Comparison of ENCODE assay signal across 23 cellular contexts in the genomic region with DNA sequence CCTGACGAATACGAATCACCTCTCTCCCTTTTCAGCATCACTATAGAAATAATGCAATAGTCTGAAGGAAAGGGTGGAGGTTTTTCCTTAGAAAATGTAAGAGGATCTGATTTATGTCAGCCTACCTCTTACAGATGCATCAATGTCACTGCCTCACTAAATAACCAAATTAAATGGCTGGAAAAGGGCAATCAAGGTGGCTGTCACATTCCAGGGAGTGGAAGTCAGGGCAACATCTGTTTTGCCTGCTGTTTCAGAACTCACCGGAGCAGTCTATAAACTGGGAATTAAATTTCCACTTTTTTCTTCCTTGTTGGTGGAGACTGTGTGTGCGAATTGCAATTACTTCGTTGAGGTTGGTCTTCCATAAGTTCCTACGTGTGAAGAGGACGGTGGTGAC.
DNase-seq lines count a peak whose midpoint lies in the region; ATAC-seq and TF ChIP-seq lines count a peak whose summit lies in the region.
"Had no signal": no experiment of that assay in that cellular context is flagged by ENCODE, and none has a peak within 500 bp of the region (broad histone marks: within the 10 kb centered on the region; RNA-seq: fewer than 3 reads in every experiment).

No MANE protein-coding gene starts in this region.

- H3K9ac ChIP-seq in neural cell (ENCODE audit: low read length) (no peak overlapping the region), colonic mucosa (ENCODE audit: low read depth in 2 of 2, low read length in 2 of 2) (no peak overlapping the region)
- H3K9ac ChIP-seq: BLaER1 treated with 17β-estradiol and CSF1 and Interleukin-3, amounts not matched to agents 10 nM and 100 nM; GM23248 had no signal

- H3K9me2 ChIP-seq in neural cell (ENCODE audit: insufficient read depth, low read length): no peaks in the 10 kb centered on the region

- no peaks in the 10 kb centered on the region for H4K20me1 ChIP-seq in neural cell (ENCODE audit: insufficient read depth)
- H4K20me1 ChIP-seq: BLaER1 treated with 17β-estradiol and CSF1 and Interleukin-3, amounts not matched to agents 10 nM and 100 nM had no signal

- no peak overlapping the region for H2AFZ ChIP-seq in neural cell (ENCODE audit: low read depth, low read length)
- H2AFZ ChIP-seq: GM23248 had no signal

- no peak overlapping the region for H3K4me2 ChIP-seq in neural cell (ENCODE audit: low read length)
- H3K4me2 ChIP-seq: A549; BLaER1 treated with 17β-estradiol and CSF1 and Interleukin-3, amounts not matched to agents 10 nM and 100 nM had no signal

- ATAC-seq in left colon (peak; percentile 41), GM18870 (IDR thresholded peaks at IDR 0.05; ENCODE audit: unreplicated experiment) (no peak)
- ATAC-seq: A549, HCT116 had no signal

- H3K79me2 ChIP-seq in neural cell (replicated peaks; ENCODE audit: insufficient read depth, low read length): no peaks in the 10 kb centered on the region

- TF ChIP-seq RAD21 in neural cell (conservative IDR thresholded peaks at IDR 0.05): no peak

- no peak overlapping the region for H3K4me3 ChIP-seq in neural cell (ENCODE audit: low read length)
- no peak overlapping the region for H3K4me3 ChIP-seq in colonic mucosa
- H3K4me3 ChIP-seq: A549; BLaER1 treated with 17β-estradiol and CSF1 and Interleukin-3, amounts not matched to agents 10 nM and 100 nM; GM23248 had no signal

- H3K36me3 ChIP-seq in neural cell (ENCODE audit: insufficient read depth, low read length): no peaks in the 10 kb centered on the region
- no peaks in the 10 kb centered on the region for H3K36me3 ChIP-seq in colonic mucosa
- H3K36me3 ChIP-seq: BE2C; BLaER1 treated with 17β-estradiol and CSF1 and Interleukin-3, amounts not matched to agents 10 nM and 100 nM had no signal

- no peaks in the 10 kb centered on the region for H3K4me1 ChIP-seq in colonic mucosa
- H3K4me1 ChIP-seq: A549; BE2C; BLaER1 treated with 17β-estradiol and CSF1 and Interleukin-3, amounts not matched to agents 10 nM and 100 nM had no signal

- no peaks in the 10 kb centered on the region for H3F3A ChIP-seq in neural cell (ENCODE audit: insufficient read depth, low read length, poor library complexity, severe bottlenecking)

- no peaks in the 10 kb centered on the region for H3K27me3 ChIP-seq in neural cell (ENCODE audit: insufficient read depth, low read depth, low read length)
- no peaks in the 10 kb centered on the region for H3K27me3 ChIP-seq in colonic mucosa
- H3K27me3 ChIP-seq: BE2C; BLaER1 treated with 17β-estradiol and CSF1 and Interleukin-3, amounts not matched to agents 10 nM and 100 nM had no signal

- TF ChIP-seq CTCF in neural cell (IDR thresholded peaks at IDR 0.05; ENCODE audit: poor library complexity, severe bottlenecking): no peak
- TF ChIP-seq CTCF in colonic mucosa (IDR thresholded peaks at IDR 0.05): no peak

- TF ChIP-seq EP300 in neural cell (conservative IDR thresholded peaks at IDR 0.05; ENCODE audit: poor library complexity, severe bottlenecking): peak; percentile 59

- H3K27ac ChIP-seq in neural cell (ENCODE audit: low read length): peak overlapping the region; percentile 27
- H3K27ac ChIP-seq in colonic mucosa: no peak overlapping the region
- H3K27ac ChIP-seq: A549; BLaER1 treated with 17β-estradiol and CSF1 and Interleukin-3, amounts not matched to agents 10 nM and 100 nM; GM23248 had no signal

- DNase-seq in NCI-H69 (lab: John Stamatoyannopoulos, UW) (peak; percentile 10), NCI-H82 treated with DMSO at 0.1 percent for 48 hours (lab: John Stamatoyannopoulos, UW; ENCODE audit: unreplicated experiment) (peak; percentile 13), left colon (no peak), COLO668 (lab: John Stamatoyannopoulos, UW; ENCODE audit: unreplicated experiment) (no peak), colonic mucosa (no peak)
- DNase-seq: 8988T; ACHN; AML-193; BE2C; Calu3; CD4-positive, alpha-beta T cell; CD8-positive, alpha-beta memory T cell; COR-L47; DMS53; DMS79 treated with DMSO at 0.1 percent for 48 hours; GF-D8; GM23248; H9 had no signal

- H3K9me3 ChIP-seq in neural cell (ENCODE audit: low read length): no peaks in the 10 kb centered on the region
- no peaks in the 10 kb centered on the region for H3K9me3 ChIP-seq in colonic mucosa
- H3K9me3 ChIP-seq: A549, BE2C had no signal

- intact Hi-C loops in left colon (cut with DNase I, micrococcal nuclease) (no loop called here), colonic mucosa (cut with DNase I) (no loop called here)

TF ChIP-seq in neural cell, 6 proteins besides CTCF, POLR2A, EP300 and RAD21:
- TF ChIP-seq TAF1 (IDR thresholded peaks at IDR 0.05; ENCODE audit: low read depth): no peak
- TF ChIP-seq REST (IDR thresholded peaks at IDR 0.05; ENCODE audit: borderline replicate concordance): peak; percentile 90
- TF ChIP-seq POLR2AphosphoS5 (IDR thresholded peaks at IDR 0.05): peak; percentile 18

Comparison
In these comparisons a context has a peak if more than half of its experiments do, and no peak if none do; other contexts are left out.
1. DNase-seq: peak in NCI-H69 (single experiment) and NCI-H82 treated with DMSO at 0.1 percent for 48 hours (single experiment); none in left colon (0 of 2), COLO668 (single experiment) and colonic mucosa (single experiment).